Comparison of ENCODE assay signal across 10 cellular contexts in genomic region chr10:47152861-47153349, GRCh38.
DNase-seq lines count a peak whose midpoint lies in the region; ATAC-seq, FAIRE-seq and TF ChIP-seq lines count a peak whose summit lies in the region.
"Had no signal": no experiment of that assay in that cellular context is flagged by ENCODE, and none has a peak within 500 bp of the region (broad histone marks: within the 10 kb centered on the region; RNA-seq: fewer than 3 reads in every experiment).

No MANE protein-coding gene starts in this region.

- no peak overlapping the region for H3K4me3 Mint-ChIP-seq in glutamatergic neuron (ENCODE audit: unreplicated experiment)
- no peak overlapping the region for H3K4me3 Mint-ChIP-seq in stimulated activated memory B cell treated with anti-CD40 and anti-IgM and Interleukin-4, amounts not matched to agents 10 μg/mL and 1 μg/mL and 100 μg/mL, for 72 hours
- H3K4me3 Mint-ChIP-seq: activated naive CD8-positive, alpha-beta T cell had no signal

- no peak for DNase-seq in AG09309 (ENCODE audit: low read depth)
- peak; percentile 33 for DNase-seq in H54 (ENCODE audit: insufficient read length, low spot score)
- peak; percentile 56 for DNase-seq in SKM-1 treated with dmso at 0.1 percent for 144 hours (lab: John Stamatoyannopoulos, UW; ENCODE audit: unreplicated experiment)
- no peak for DNase-seq in glutamatergic neuron
- DNase-seq in GDM1 (lab: John Stamatoyannopoulos, UW), result no peak
- DNase-seq in caudate nucleus (lab: John Stamatoyannopoulos, UW), result no peak
- DNase-seq: mesenchymal stem cell had no signal

- no peak for TF ChIP-seq POLR2A in H54 (IDR thresholded peaks at IDR 0.05; ENCODE audit: low read depth, low read length)

- no peak for FAIRE-seq in H54 (lab: Jason Lieb, UNC)

- peaks cover 6% of the 10 kb centered on the region for H3K9me3 Mint-ChIP-seq in glutamatergic neuron (ENCODE audit: unreplicated experiment)
- peaks cover 10% of the 10 kb centered on the region for H3K9me3 Mint-ChIP-seq in stimulated activated memory B cell treated with anti-CD40 and anti-IgM and Interleukin-4, amounts not matched to agents 10 μg/mL and 1 μg/mL and 100 μg/mL, for 72 hours

- no peak overlapping the region for H3K27ac Mint-ChIP-seq in glutamatergic neuron (ENCODE audit: unreplicated experiment)
- no peak overlapping the region for H3K27ac Mint-ChIP-seq in stimulated activated memory B cell treated with anti-CD40 and anti-IgM and Interleukin-4, amounts not matched to agents 10 μg/mL and 1 μg/mL and 100 μg/mL, for 72 hours
- H3K27ac Mint-ChIP-seq: activated naive CD8-positive, alpha-beta T cell had no signal

- peaks cover 10% of the 10 kb centered on the region for H3K36me3 Mint-ChIP-seq in glutamatergic neuron (ENCODE audit: unreplicated experiment)
- peaks cover 5% of the 10 kb centered on the region for H3K36me3 Mint-ChIP-seq in stimulated activated memory B cell treated with anti-CD40 and anti-IgM and Interleukin-4, amounts not matched to agents 10 μg/mL and 1 μg/mL and 100 μg/mL, for 72 hours

- no peaks in the 10 kb centered on the region for H3K4me1 Mint-ChIP-seq in glutamatergic neuron (ENCODE audit: low read depth, unreplicated experiment)
- H3K4me1 Mint-ChIP-seq in stimulated activated memory B cell treated with anti-CD40 and anti-IgM and Interleukin-4, amounts not matched to agents 10 μg/mL and 1 μg/mL and 100 μg/mL, for 72 hours, result no peaks in the 10 kb centered on the region

- H3K27me3 Mint-ChIP-seq in glutamatergic neuron (ENCODE audit: unreplicated experiment), result peaks cover 1% of the 10 kb centered on the region
- H3K27me3 Mint-ChIP-seq in stimulated activated memory B cell treated with anti-CD40 and anti-IgM and Interleukin-4, amounts not matched to agents 10 μg/mL and 1 μg/mL and 100 μg/mL, for 72 hours, result peaks cover 25% of the 10 kb centered on the region
- H3K27me3 Mint-ChIP-seq: activated naive CD8-positive, alpha-beta T cell had no signal

- ATAC-seq in stimulated activated memory B cell treated with anti-CD40 and anti-IgM and Interleukin-4, amounts not matched to agents 10 μg/mL and 1 μg/mL and 100 μg/mL, for 72 hours, result no peak
- ATAC-seq in HG03469 (IDR thresholded peaks at IDR 0.05; ENCODE audit: unreplicated experiment), result no peak

- no peak overlapping the region for H3K27ac ChIP-seq in caudate nucleus (ENCODE audit: low read depth, low read length)

- no peak overlapping the region for H3K4me3 ChIP-seq in AG09309 (ENCODE audit: control insufficient read depth, low read depth, low read length)

- peak; percentile 41 for TF ChIP-seq CTCF in AG09309 (IDR thresholded peaks at IDR 0.05; ENCODE audit: control insufficient read depth, insufficient read depth, low read depth, low read length, missing control alignments)
- peak; percentile 79 for TF ChIP-seq CTCF in glutamatergic neuron (IDR thresholded peaks at IDR 0.05; ENCODE audit: partially characterized antibody, unreplicated experiment)

Comparison
In these comparisons a context has a peak if more than half of its experiments do, and no peak if none do; other contexts are left out.
1. DNase-seq: peak in H54 (single experiment) and SKM-1 treated with dmso at 0.1 percent for 144 hours (single experiment); none in AG09309 (single experiment), glutamatergic neuron (single experiment), GDM1 (single experiment) and caudate nucleus (0 of 61).